Comparison of ENCODE assay signal across 15 cellular contexts in the genomic region with DNA sequence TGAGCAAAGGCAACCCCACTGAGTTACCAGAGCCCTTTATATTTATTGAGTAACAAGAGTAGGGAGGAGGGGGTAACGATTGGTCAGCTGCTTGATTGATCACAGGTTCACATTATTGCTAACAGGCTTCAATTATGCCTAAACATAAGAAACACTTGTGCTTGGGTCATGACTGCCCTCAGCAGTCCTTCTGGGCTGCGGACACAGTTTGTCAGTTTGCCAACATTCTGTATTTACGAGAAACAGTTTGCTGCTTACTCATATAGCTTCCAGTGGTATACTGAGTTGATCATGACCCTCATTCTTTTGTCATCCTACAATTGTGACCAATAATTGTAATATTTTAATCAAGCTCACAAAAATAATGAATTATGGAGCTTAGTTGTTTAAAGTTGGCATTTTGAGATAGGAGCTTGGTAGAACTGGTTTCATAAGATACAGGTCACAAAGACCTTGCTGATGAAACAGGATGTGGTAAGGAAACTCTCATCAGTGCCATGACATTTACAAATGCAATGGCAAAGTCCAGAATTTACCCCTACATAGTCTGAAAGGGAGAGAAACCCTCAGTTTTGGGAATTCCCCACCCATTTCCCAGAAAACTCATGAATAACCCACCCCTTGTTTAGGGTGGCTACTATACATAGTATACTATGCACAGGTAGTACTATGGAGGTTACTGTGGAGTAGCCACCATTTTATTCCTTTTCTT.
"Had no signal": no experiment of that assay in that cellular context is flagged by ENCODE, and none has a peak within 500 bp of the region (broad histone marks: within the 10 kb centered on the region; RNA-seq: fewer than 3 reads in every experiment).

No MANE protein-coding gene starts in this region.

- DNase-seq: activated naive CD4-positive, alpha-beta T cell treated with Interleukin-2 at 50 U/mL for 16 hours; dorsolateral prefrontal cortex; endodermal cell; heart right ventricle; left cardiac atrium; lower lobe of right lung; pancreas; sigmoid colon; spleen; stimulated activated CD4-positive, alpha-beta T cell treated with anti-CD3 and anti-CD28 coated beads, Interleukin-1b, Interleukin-23, amount 100 ng/mL, for 48 hours; thyroid gland had no signal

- H3K4me3 Mint-ChIP-seq: activated T-helper 17 cell treated with anti-CD3 and anti-CD28 coated beads, Interleukin-2, amount 50 U/mL, for 72 hours; endodermal cell; mesothelial cell of epicardium had no signal

- H3K4me1 Mint-ChIP-seq: activated T-helper 17 cell treated with anti-CD3 and anti-CD28 coated beads, Interleukin-2, amount 50 U/mL, for 72 hours; endodermal cell had no signal

- H3K9me3 ChIP-seq: heart right ventricle, lower lobe of right lung, pancreas, sigmoid colon, thyroid gland had no signal

- H3K4me3 ChIP-seq: cardiac muscle cell, dorsolateral prefrontal cortex, gastroesophageal sphincter, heart right ventricle, lower lobe of right lung, pancreas, sigmoid colon, spleen, thyroid gland had no signal

- H3K27ac ChIP-seq: cardiac muscle cell, dorsolateral prefrontal cortex, gastroesophageal sphincter, heart right ventricle, lower lobe of right lung, pancreas, sigmoid colon, spleen, thyroid gland had no signal

- ATAC-seq: activated T-helper 17 cell treated with anti-CD3 and anti-CD28 coated beads, Interleukin-2, amount 50 U/mL, for 72 hours; gastroesophageal sphincter; heart right ventricle; left cardiac atrium; lower lobe of right lung had no signal

- H3K27me3 Mint-ChIP-seq: activated T-helper 17 cell treated with anti-CD3 and anti-CD28 coated beads, Interleukin-2, amount 50 U/mL, for 72 hours had no signal

- H3K27ac Mint-ChIP-seq: activated T-helper 17 cell treated with anti-CD3 and anti-CD28 coated beads, Interleukin-2, amount 50 U/mL, for 72 hours; endodermal cell; mesothelial cell of epicardium had no signal

- H3K4me1 ChIP-seq: gastroesophageal sphincter, heart right ventricle, lower lobe of right lung, sigmoid colon, spleen, thyroid gland had no signal

- H3K36me3 ChIP-seq: cardiac muscle cell, gastroesophageal sphincter, heart right ventricle, lower lobe of right lung, pancreas, sigmoid colon, spleen, thyroid gland had no signal

- H3K27me3 ChIP-seq: cardiac muscle cell, gastroesophageal sphincter, heart right ventricle, pancreas, sigmoid colon, spleen, thyroid gland had no signal
